In the genomic region with DNA sequence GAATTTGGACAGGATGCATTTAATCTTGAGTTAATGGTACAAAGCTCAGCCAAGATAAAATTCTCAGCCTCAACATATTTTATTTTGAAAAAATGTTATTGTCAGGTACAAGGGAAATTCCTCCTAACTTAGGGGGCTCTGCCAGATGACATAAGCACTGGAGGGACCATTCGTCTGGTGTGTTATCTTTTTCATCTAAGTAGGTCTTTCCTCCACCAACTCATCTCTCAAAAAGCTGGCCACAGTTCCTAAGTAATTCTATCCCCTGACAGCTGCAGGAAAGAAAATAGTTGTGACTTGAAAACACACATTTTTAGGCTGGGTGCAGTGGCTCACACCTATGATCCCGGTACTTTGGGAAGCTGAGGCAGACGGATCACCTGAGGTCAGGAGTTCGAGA, we compare ENCODE assay signal across 1 cellular context.
A peak's percentile ranks its signal among the peaks of the same experiment; 100 is the strongest.
TF ChIP-seq lines count a peak whose summit lies in the region.

No MANE protein-coding gene starts in this region.

TF ChIP-seq in SK-N-SH treated with all-trans-retinoic acid at 6 μM for 48 hours, 23 proteins besides CTCF, POLR2A, EP300 and RAD21 (continued from another document):
- TF ChIP-seq, protein P1, sequence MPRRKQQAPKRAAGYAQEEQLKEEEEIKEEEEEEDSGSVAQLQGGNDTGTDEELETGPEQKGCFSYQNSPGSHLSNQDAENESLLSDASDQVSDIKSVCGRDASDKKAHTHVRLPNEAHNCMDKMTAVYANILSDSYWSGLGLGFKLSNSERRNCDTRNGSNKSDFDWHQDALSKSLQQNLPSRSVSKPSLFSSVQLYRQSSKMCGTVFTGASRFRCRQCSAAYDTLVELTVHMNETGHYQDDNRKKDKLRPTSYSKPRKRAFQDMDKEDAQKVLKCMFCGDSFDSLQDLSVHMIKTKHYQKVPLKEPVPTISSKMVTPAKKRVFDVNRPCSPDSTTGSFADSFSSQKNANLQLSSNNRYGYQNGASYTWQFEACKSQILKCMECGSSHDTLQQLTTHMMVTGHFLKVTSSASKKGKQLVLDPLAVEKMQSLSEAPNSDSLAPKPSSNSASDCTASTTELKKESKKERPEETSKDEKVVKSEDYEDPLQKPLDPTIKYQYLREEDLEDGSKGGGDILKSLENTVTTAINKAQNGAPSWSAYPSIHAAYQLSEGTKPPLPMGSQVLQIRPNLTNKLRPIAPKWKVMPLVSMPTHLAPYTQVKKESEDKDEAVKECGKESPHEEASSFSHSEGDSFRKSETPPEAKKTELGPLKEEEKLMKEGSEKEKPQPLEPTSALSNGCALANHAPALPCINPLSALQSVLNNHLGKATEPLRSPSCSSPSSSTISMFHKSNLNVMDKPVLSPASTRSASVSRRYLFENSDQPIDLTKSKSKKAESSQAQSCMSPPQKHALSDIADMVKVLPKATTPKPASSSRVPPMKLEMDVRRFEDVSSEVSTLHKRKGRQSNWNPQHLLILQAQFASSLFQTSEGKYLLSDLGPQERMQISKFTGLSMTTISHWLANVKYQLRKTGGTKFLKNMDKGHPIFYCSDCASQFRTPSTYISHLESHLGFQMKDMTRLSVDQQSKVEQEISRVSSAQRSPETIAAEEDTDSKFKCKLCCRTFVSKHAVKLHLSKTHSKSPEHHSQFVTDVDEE (CRISPR knock-in tag; IDR thresholded peaks at IDR 0.05) = no peak
- TF ChIP-seq SNAI2 (CRISPR knock-in tag; IDR thresholded peaks at IDR 0.05) = 0 out of 2 replicates have a peak, but pooled peaks have one; percentile 10
- TF ChIP-seq ISL1 (CRISPR knock-in tag; IDR thresholded peaks at IDR 0.05) = peak; percentile 76
- no peak for TF ChIP-seq ZNF8 (CRISPR knock-in tag; IDR thresholded peaks at IDR 0.05)
- TF ChIP-seq ESRRG (CRISPR knock-in tag; IDR thresholded peaks at IDR 0.05) = no peak
- TF ChIP-seq ZC3H10 (CRISPR knock-in tag; IDR thresholded peaks at IDR 0.05) = no peak
TF ChIP-seq in SK-N-SH treated with all-trans-retinoic acid at 6 μM for 48 hours: peak in this region for 2.
